Comparison of ENCODE assay signal across 12 cellular contexts in the genomic region with DNA sequence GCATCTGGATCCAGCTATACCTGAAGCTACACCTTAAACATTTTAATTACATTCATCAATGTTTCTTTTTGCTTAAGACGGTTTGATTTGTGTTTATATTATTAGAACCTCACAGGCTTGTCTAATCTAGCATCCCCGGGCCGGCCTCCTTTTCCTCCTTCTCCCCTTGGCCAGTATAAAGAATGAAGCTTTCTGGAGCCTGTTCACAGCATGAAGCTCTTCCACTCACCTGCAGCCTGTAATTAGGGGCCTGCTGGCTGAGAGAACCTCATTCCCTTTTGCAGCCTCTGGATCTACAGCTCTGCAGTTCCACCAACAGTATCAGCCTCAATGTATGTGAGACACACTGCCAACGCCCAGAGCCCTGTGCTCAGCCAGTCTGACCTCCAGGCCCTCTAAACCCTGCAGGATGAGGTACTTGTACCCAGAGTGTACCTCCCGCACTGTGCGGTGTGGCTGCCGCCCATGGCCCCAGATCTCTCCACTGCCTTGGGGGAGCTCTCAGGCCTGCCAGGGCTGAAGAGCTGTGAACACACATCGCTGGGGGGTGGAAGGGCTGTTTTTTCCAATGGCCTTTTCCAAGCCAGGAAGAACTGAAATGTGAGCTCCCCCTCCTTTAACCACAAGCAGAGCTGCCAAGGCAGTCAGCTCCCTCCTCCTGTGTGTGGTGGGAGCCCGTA.
DNase-seq lines count a peak whose midpoint lies in the region; ATAC-seq and TF ChIP-seq lines count a peak whose summit lies in the region.
"Had no signal": no experiment of that assay in that cellular context is flagged by ENCODE, and none has a peak within 500 bp of the region (broad histone marks: within the 10 kb centered on the region; RNA-seq: fewer than 3 reads in every experiment).

No MANE protein-coding gene starts in this region.

- H3K27me3 ChIP-seq in adipocyte (replicated peaks; ENCODE audit: control insufficient read depth, insufficient read depth, low read length) (no peaks in the 10 kb centered on the region), left lung (peaks cover 0 to 20% of the 10 kb centered on the region in 2 donors)

- intact Hi-C loops in left lung (cut with DNase I): no loop called here

- H3K9me3 Mint-ChIP-seq in stimulated activated naive CD8-positive, alpha-beta T cell treated with anti-CD3 and anti-CD28 coated beads, Interleukin-15, amount 100 ng/mL, for 72 hours: no peaks in the 10 kb centered on the region
- H3K9me3 Mint-ChIP-seq in activated naive CD4-positive, alpha-beta T cell treated with anti-CD3 and anti-CD28 coated beads, Interleukin-2, amount 10 ng/mL, durations not matched to agents 7 days and 5 days: no peaks in the 10 kb centered on the region

- CTCF ChIA-PET in activated naive CD4-positive, alpha-beta T cell treated with anti-CD3 and anti-CD28 coated beads, Interleukin-2, amount 10 ng/mL, durations not matched to agents 7 days and 5 days (lab: Charles Lee): interaction anchor here (1.1 kb wide), 1 partner anchor 14 kb away, joined by 4 read pairs; no protein-coding TSS in a partner anchor

- H3K4me1 Mint-ChIP-seq in stimulated activated naive CD8-positive, alpha-beta T cell treated with anti-CD3 and anti-CD28 coated beads, Interleukin-15, amount 100 ng/mL, for 72 hours: peaks cover under 1% of the 10 kb centered on the region
- no peaks in the 10 kb centered on the region for H3K4me1 Mint-ChIP-seq in activated naive CD4-positive, alpha-beta T cell treated with anti-CD3 and anti-CD28 coated beads, Interleukin-2, amount 10 ng/mL, durations not matched to agents 7 days and 5 days

- H3K27me3 Mint-ChIP-seq in stimulated activated naive CD8-positive, alpha-beta T cell treated with anti-CD3 and anti-CD28 coated beads, Interleukin-15, amount 100 ng/mL, for 72 hours: peaks cover 23% of the 10 kb centered on the region
- H3K27me3 Mint-ChIP-seq in activated naive CD4-positive, alpha-beta T cell treated with anti-CD3 and anti-CD28 coated beads, Interleukin-2, amount 10 ng/mL, durations not matched to agents 7 days and 5 days: peaks cover 25% of the 10 kb centered on the region

- H3K36me3 ChIP-seq in adipocyte (ENCODE audit: control insufficient read depth, insufficient read depth, low read length, severe bottlenecking) (no peaks in the 10 kb centered on the region), left lung (no peaks in the 10 kb centered on the region)
- H3K36me3 ChIP-seq: BLaER1 had no signal

- no peak for TF ChIP-seq CTCF in left lung (IDR thresholded peaks at IDR 0.05)

- H3K36me3 Mint-ChIP-seq in activated naive CD4-positive, alpha-beta T cell treated with anti-CD3 and anti-CD28 coated beads, Interleukin-2, amount 10 ng/mL, durations not matched to agents 7 days and 5 days: no peaks in the 10 kb centered on the region

- DNase-seq in stimulated activated naive CD8-positive, alpha-beta T cell treated with anti-CD3 and anti-CD28 coated beads, Interleukin-15, Interleukin-2, amounts not matched to agents 100 U/mL and 50 U/mL, for 24 hours: no peak
- no peak for DNase-seq in stimulated activated naive CD8-positive, alpha-beta T cell treated with anti-CD3 and anti-CD28 coated beads, Interleukin-15, amount 100 ng/mL, for 72 hours
- DNase-seq in adipocyte (ENCODE audit: low read depth) (peak; percentile 64), left lung (no peak), NCI-H446 treated with DMSO at 0.1 percent for 48 hours (lab: John Stamatoyannopoulos, UW) (no peak)
- DNase-seq in activated naive CD4-positive, alpha-beta T cell treated with anti-CD3 and anti-CD28 coated beads, Interleukin-2, amount 10 ng/mL, durations not matched to agents 7 days and 5 days: no peak
- no peak for DNase-seq in activated naive CD4-positive, alpha-beta T cell treated with anti-CD3 and anti-CD28 coated beads, Interleukin-2, amount 50 U/mL, for 16 hours
- DNase-seq: dermis blood vessel endothelial cell, occipital lobe, T1000 had no signal

- H3K9me3 ChIP-seq in adipocyte (ENCODE audit: control insufficient read depth, low read length) (no peaks in the 10 kb centered on the region), left lung (no peaks in the 10 kb centered on the region)

- no peak overlapping the region for H3K27ac Mint-ChIP-seq in stimulated activated naive CD8-positive, alpha-beta T cell treated with anti-CD3 and anti-CD28 coated beads, Interleukin-15, amount 100 ng/mL, for 72 hours
- no peak overlapping the region for H3K27ac Mint-ChIP-seq in activated naive CD4-positive, alpha-beta T cell treated with anti-CD3 and anti-CD28 coated beads, Interleukin-2, amount 10 ng/mL, durations not matched to agents 7 days and 5 days

- ATAC-seq in stimulated activated naive CD8-positive, alpha-beta T cell treated with anti-CD3 and anti-CD28 coated beads, Interleukin-15, Interleukin-2, amounts not matched to agents 100 U/mL and 50 U/mL, for 24 hours: peak; percentile 23
- no peak for ATAC-seq in stimulated activated naive CD8-positive, alpha-beta T cell treated with anti-CD3 and anti-CD28 coated beads, Interleukin-15, amount 100 ng/mL, for 72 hours
- ATAC-seq in left lung (peak; percentile 68), HG03342 (IDR thresholded peaks at IDR 0.05; ENCODE audit: unreplicated experiment) (no peak)

- no peak overlapping the region for H3K27ac ChIP-seq in left lung
- H3K27ac ChIP-seq: BLaER1 had no signal

- peak overlapping the region; percentile 4 for H3K9ac ChIP-seq in adipocyte (ENCODE audit: low read length)
- H3K9ac ChIP-seq: BLaER1 had no signal

- no peak overlapping the region for H3K4me3 ChIP-seq in adipocyte (ENCODE audit: low read length)
- no peak overlapping the region for H3K4me3 ChIP-seq in left lung
- H3K4me3 ChIP-seq: BLaER1 had no signal

- H3K4me3 Mint-ChIP-seq in stimulated activated naive CD8-positive, alpha-beta T cell treated with anti-CD3 and anti-CD28 coated beads, Interleukin-15, amount 100 ng/mL, for 72 hours: no peak overlapping the region
- H3K4me3 Mint-ChIP-seq in activated naive CD4-positive, alpha-beta T cell treated with anti-CD3 and anti-CD28 coated beads, Interleukin-2, amount 10 ng/mL, durations not matched to agents 7 days and 5 days: no peak overlapping the region

- peaks cover 33% of the 10 kb centered on the region for H3K4me1 ChIP-seq in adipocyte (ENCODE audit: control insufficient read depth, insufficient read depth, low read length)
- peaks cover 0 to 4% of the 10 kb centered on the region in 2 donors for H3K4me1 ChIP-seq in left lung

Comparison
In these comparisons a context has a peak if more than half of its experiments do, and no peak if none do; other contexts are left out.
1. ATAC-seq: peak in stimulated activated naive CD8-positive, alpha-beta T cell treated with anti-CD3 and anti-CD28 coated beads, Interleukin-15, Interleukin-2, amounts not matched to agents 100 U/mL and 50 U/mL, for 24 hours (single experiment) and left lung (single experiment); none in stimulated activated naive CD8-positive, alpha-beta T cell treated with anti-CD3 and anti-CD28 coated beads, Interleukin-15, amount 100 ng/mL, for 72 hours (single experiment) and HG03342 (single experiment).